Comparison of ENCODE assay signal across 25 cellular contexts in genomic region chr6:42511803-42512422, GRCh38. TPM values are rescaled to one million over a fixed set of nuclear protein-coding genes. Genes with fewer than 3 reads are reported as not detected.
DNase-seq lines count a peak whose midpoint lies in the region; ATAC-seq and TF ChIP-seq lines count a peak whose summit lies in the region.
"Had no signal": no experiment of that assay in that cellular context is flagged by ENCODE, and none has a peak within 500 bp of the region (broad histone marks: within the 10 kb centered on the region; RNA-seq: fewer than 3 reads in every experiment).

No MANE protein-coding gene starts in this region.

- H3K27me3 ChIP-seq in PC-3 (ENCODE audit: low read length) = no peaks in the 10 kb centered on the region
- no peaks in the 10 kb centered on the region for H3K27me3 ChIP-seq in neural progenitor cell
- H3K27me3 ChIP-seq: sigmoid colon, SJCRH30, transverse colon had no signal

- H4K20me1 ChIP-seq in PC-3 (ENCODE audit: low read length) (no peaks in the 10 kb centered on the region), neural progenitor cell (ENCODE audit: low read depth) (no peaks in the 10 kb centered on the region)

- POLR2A ChIA-PET in PC-3 (lab: Charles Lee; ENCODE audit: unreplicated experiment) = no interaction called here

- H2AFZ ChIP-seq in PC-3 (ENCODE audit: low read length) = 0 out of 2 replicates have a peak overlapping the region, but pooled peaks have one; percentile 16
- peak overlapping the region; percentile 90 for H2AFZ ChIP-seq in neural progenitor cell (replicated peaks)

- H3K4me3 Mint-ChIP-seq in neural progenitor cell = no peak overlapping the region
- H3K4me3 Mint-ChIP-seq: activated naive CD8-positive, alpha-beta T cell treated with anti-CD3 and anti-CD28 coated beads, Interleukin-2, amount 50 U/mL, for 24 hours; memory B cell; naive B cell; T-helper 1 cell treated with Interleukin-12 subunit alpha and Interleukin-12 subunit beta and Interleukin-4 antibody, amounts not matched to agents 30 μg/mL and 1 μg/mL, for 36 hours had no signal

- no peaks in the 10 kb centered on the region for H3K4me1 Mint-ChIP-seq in neural progenitor cell

- no peaks in the 10 kb centered on the region for H3K36me3 Mint-ChIP-seq in neural progenitor cell
- H3K36me3 Mint-ChIP-seq: memory B cell, naive B cell had no signal

- peak; percentile 51 for DNase-seq in Daoy (ENCODE audit: low read depth)
- DNase-seq in PC-3 = peak; percentile 60
- DNase-seq in epithelial cell of esophagus (ENCODE audit: low read depth) = peak; percentile 32
- DNase-seq in neural progenitor cell (ENCODE audit: low spot score) = no peak
- no peak for DNase-seq in NCI-H2171 treated with DMSO at 0.1 percent for 48 hours (lab: John Stamatoyannopoulos, UW)
- no peak for DNase-seq in GM13976 (ENCODE audit: low spot score)
- DNase-seq in RPMI8226 = no peak
- DNase-seq: activated CD8-positive, alpha-beta memory T cell treated with anti-CD3 and anti-CD28 coated beads, Interleukin-2, amount 50 U/mL, for 48 hours; activated effector memory CD4-positive, alpha-beta T cell treated with Interleukin-2 at 50 U/mL for 16 hours; activated naive CD8-positive, alpha-beta T cell treated with anti-CD3 and anti-CD28 coated beads, Interleukin-2, amount 50 U/mL, for 24 hours; dermis blood vessel endothelial cell; MM.1S; naive B cell; NCI-H2227 treated with DMSO at 0.1 percent for 48 hours; NCI-H774; OCI-M1; sigmoid colon; SJCRH30; stimulated activated CD4-positive, alpha-beta T cell treated with anti-CD3 and anti-CD28 coated beads, Interleukin-1b, Interleukin-23, amount 100 ng/mL, for 48 hours; stimulated activated naive CD4-positive, alpha-beta T cell treated with Interleukin-2 at 50 U/mL for 16 hours; transverse colon; WERI-Rb-1 had no signal

- no peaks in the 10 kb centered on the region for H3K9me2 ChIP-seq in PC-3 (replicated peaks; ENCODE audit: low read length)

- H3F3A ChIP-seq in PC-3 (ENCODE audit: low read length, unreplicated experiment) = no peaks in the 10 kb centered on the region
- H3F3A ChIP-seq in neural progenitor cell (ENCODE audit: low read depth) = no peaks in the 10 kb centered on the region

- H3K27ac ChIP-seq in PC-3 (ENCODE audit: low read length) (peak overlapping the region; percentile 15; the same call in 1 of the 2 replicates), neural progenitor cell (no peak overlapping the region)
- H3K27ac ChIP-seq: sigmoid colon, SJCRH30, transverse colon, WERI-Rb-1 had no signal

- no peaks in the 10 kb centered on the region for H3K9me3 Mint-ChIP-seq in neural progenitor cell
- H3K9me3 Mint-ChIP-seq: activated naive CD8-positive, alpha-beta T cell treated with anti-CD3 and anti-CD28 coated beads, Interleukin-2, amount 50 U/mL, for 24 hours; memory B cell; naive B cell; T-helper 1 cell treated with Interleukin-12 subunit alpha and Interleukin-12 subunit beta and Interleukin-4 antibody, amounts not matched to agents 30 μg/mL and 1 μg/mL, for 36 hours had no signal

- H3K27me3 Mint-ChIP-seq in neural progenitor cell (ENCODE audit: insufficient read depth, low read depth) = peaks cover 2% of the 10 kb centered on the region
- H3K27me3 Mint-ChIP-seq: activated naive CD8-positive, alpha-beta T cell treated with anti-CD3 and anti-CD28 coated beads, Interleukin-2, amount 50 U/mL, for 24 hours; memory B cell had no signal

- no peak for TF ChIP-seq CTCF in PC-3 (conservative IDR thresholded peaks at IDR 0.05; ENCODE audit: low read depth, low read length)
- no peak for TF ChIP-seq CTCF in epithelial cell of esophagus (IDR thresholded peaks at IDR 0.05; ENCODE audit: insufficient read depth, low read depth, low read length, missing control alignments)
- no peak for TF ChIP-seq CTCF in neural progenitor cell (IDR thresholded peaks at IDR 0.05)
- no peak for TF ChIP-seq CTCF in GM13976 (IDR thresholded peaks at IDR 0.05; ENCODE audit: borderline replicate concordance, control extremely low read depth, extremely low read depth, insufficient read depth, missing control alignments)

- H3K4me1 ChIP-seq in PC-3 (ENCODE audit: insufficient read depth, low read length) (peaks cover 4% of the 10 kb centered on the region; the same call in 1 of the 2 replicates), neural progenitor cell (peaks cover 4% of the 10 kb centered on the region)
- H3K4me1 ChIP-seq: sigmoid colon, SJCRH30, transverse colon had no signal

- H3K79me2 ChIP-seq in PC-3 (ENCODE audit: low read length) (no peaks in the 10 kb centered on the region), neural progenitor cell (ENCODE audit: low read depth) (no peaks in the 10 kb centered on the region)

- in situ Hi-C loops in GM13976 (cut with MboI; ENCODE audit: low sequenced_read_pairs, unreplicated experiment) = no loop called here

- intact Hi-C loops in PC-3 (cut with micrococcal nuclease) = loop anchor here (2.0 kb wide), 1 partner anchor 35 kb away; no protein-coding TSS in a partner anchor

- ATAC-seq in PC-3 = no peak
- no peak for ATAC-seq in GM18517 (IDR thresholded peaks at IDR 0.05; ENCODE audit: unreplicated experiment)
- ATAC-seq: activated naive CD8-positive, alpha-beta T cell treated with anti-CD3 and anti-CD28 coated beads, Interleukin-2, amount 50 U/mL, for 24 hours had no signal

- H3K9me3 ChIP-seq in PC-3 (ENCODE audit: low read length) = no peaks in the 10 kb centered on the region
- H3K9me3 ChIP-seq in neural progenitor cell (ENCODE audit: low read depth) = no peaks in the 10 kb centered on the region
- H3K9me3 ChIP-seq: sigmoid colon, SJCRH30, transverse colon had no signal

- H3K9ac ChIP-seq in PC-3 (ENCODE audit: low read length) = no peak overlapping the region
- H3K9ac ChIP-seq in neural progenitor cell = no peak overlapping the region

- CTCF ChIA-PET in PC-3 (lab: Charles Lee) = no interaction called here

- no TSS peak for BruUV-seq in PC-3 (replicated peaks; lab: Mats Ljungman, UMichigan)

- H3K4me2 ChIP-seq in PC-3 (ENCODE audit: low read length) (no peak overlapping the region), neural progenitor cell (no peak overlapping the region)

- no peak overlapping the region for H3K4me3 ChIP-seq in PC-3 (ENCODE audit: low read length)
- no peak overlapping the region for H3K4me3 ChIP-seq in epithelial cell of esophagus (ENCODE audit: low read length)
- no peak overlapping the region for H3K4me3 ChIP-seq in neural progenitor cell
- H3K4me3 ChIP-seq: sigmoid colon, SJCRH30, transverse colon had no signal

- H3K27ac Mint-ChIP-seq in neural progenitor cell = no peak overlapping the region
- H3K27ac Mint-ChIP-seq: activated naive CD8-positive, alpha-beta T cell treated with anti-CD3 and anti-CD28 coated beads, Interleukin-2, amount 50 U/mL, for 24 hours; memory B cell; naive B cell; T-helper 1 cell treated with Interleukin-12 subunit alpha and Interleukin-12 subunit beta and Interleukin-4 antibody, amounts not matched to agents 30 μg/mL and 1 μg/mL, for 36 hours had no signal

- H3K36me3 ChIP-seq in PC-3 (ENCODE audit: low read depth, low read length) (no peaks in the 10 kb centered on the region), neural progenitor cell (no peaks in the 10 kb centered on the region)
- H3K36me3 ChIP-seq: sigmoid colon, SJCRH30, transverse colon, WERI-Rb-1 had no signal

RNA-seq across cellular contexts. Expression of gene UBR2, which starts 51.9 kb away (rescaled TPM):
- total RNA-seq in Daoy (2014; rRNA removed; shearing (Covaris generic)) = 23.1 and 24.5 TPM in 2 replicates
- 15.7 and 19.6 TPM in 2 replicates for total RNA-seq in PC-3 (2014; rRNA removed)
- total RNA-seq in neural progenitor cell (ENCODE audit: low replicate concordance) = 24.4 and 34.7 TPM in 2 replicates

Comparison
In these comparisons a context has a peak if more than half of its experiments do, and no peak if none do; other contexts are left out.
1. DNase-seq: peak in Daoy (single experiment), PC-3 (single experiment) and epithelial cell of esophagus (single experiment); none in neural progenitor cell (single experiment), NCI-H2171 treated with DMSO at 0.1 percent for 48 hours (single experiment), GM13976 (single experiment) and RPMI8226 (single experiment).